9 cellular contexts compared by ENCODE assay signal in genomic region chr3:75643031-75643800, GRCh38. TPM values are rescaled to one million over a fixed set of nuclear protein-coding genes. Genes with fewer than 3 reads are reported as not detected.
DNase-seq lines count a peak whose midpoint lies in the region; ATAC-seq, FAIRE-seq and TF ChIP-seq lines count a peak whose summit lies in the region.
"Not testable (repeated sequence)": the region's sequence is repeated elsewhere in the genome, so short reads cannot be mapped to it uniquely, and the experiment has no call there.
"Had no signal": no experiment of that assay in that cellular context is flagged by ENCODE, and none has a peak within 500 bp of the region (broad histone marks: within the 10 kb centered on the region; RNA-seq: fewer than 3 reads in every experiment).

No MANE protein-coding gene starts in this region.

- H3K27ac ChIP-seq in A549, result not testable (repeated sequence)

- TF ChIP-seq RAD21 in A549 (conservative IDR thresholded peaks at IDR 0.05 in 1 of 2, IDR thresholded peaks at IDR 0.05 in 1 of 2), result peak; percentile 59 to 64

- TF ChIP-seq EP300 in A549 (IDR thresholded peaks at IDR 0.05), result not testable (repeated sequence)

- not testable (repeated sequence) for ATAC-seq in A549; activated naive CD8-positive, alpha-beta T cell treated with anti-CD3 and anti-CD28 coated beads, Interleukin-2, amount 50 U/mL, for 24 hours

- TF ChIP-seq POLR2A in A549 (IDR thresholded peaks at IDR 0.05; ENCODE audit: low read length), result not testable (repeated sequence)

- not testable (repeated sequence) for H3K9me3 ChIP-seq in A549

- FAIRE-seq in A549 (lab: Jason Lieb, UNC), result not testable (repeated sequence)

- H3K4me3 Mint-ChIP-seq in activated naive CD8-positive, alpha-beta T cell treated with anti-CD3 and anti-CD28 coated beads, Interleukin-2, amount 50 U/mL, for 24 hours, result peak overlapping the region; percentile 42
- H3K4me3 Mint-ChIP-seq in endothelial cell (ENCODE audit: unreplicated experiment) (peak overlapping the region; percentile 37), progenitor cell of endocrine pancreas (ENCODE audit: low read depth) (peak overlapping the region; percentile 39)

- H3K4me3 ChIP-seq in A549, result not testable (repeated sequence)

- in situ Hi-C loops in SK-MEL-5 (cut with HindIII; ENCODE audit: low pct_unique_long_range_greater_than_20kb, low sequenced_read_pairs), result not testable (repeated sequence)

- H3K9me3 Mint-ChIP-seq in activated naive CD8-positive, alpha-beta T cell treated with anti-CD3 and anti-CD28 coated beads, Interleukin-2, amount 50 U/mL, for 24 hours; endothelial cell (ENCODE audit: unreplicated experiment); progenitor cell of endocrine pancreas (ENCODE audit: low read depth): not testable (repeated sequence)

- H3K27me3 Mint-ChIP-seq in activated naive CD8-positive, alpha-beta T cell treated with anti-CD3 and anti-CD28 coated beads, Interleukin-2, amount 50 U/mL, for 24 hours; endothelial cell (ENCODE audit: unreplicated experiment); progenitor cell of endocrine pancreas: not testable (repeated sequence)

- POLR2A ChIA-PET in A549 (lab: Yijun Ruan, JAX), result not testable (repeated sequence)

- peak in 1 of 2 experiments; percentile 41 for DNase-seq in A549 (ENCODE audit: low read depth in 1 of 2, low spot score in 1 of 2)
- DNase-seq in ELR (ENCODE audit: low read depth), result peak; percentile 47
- peak; percentile 8 for DNase-seq in HS-27A (ENCODE audit: low read depth)
- peak; percentile 57 for DNase-seq in SK-MEL-5 (ENCODE audit: low read depth, low spot score)
- DNase-seq in activated naive CD8-positive, alpha-beta T cell treated with anti-CD3 and anti-CD28 coated beads, Interleukin-2, amount 50 U/mL, for 24 hours; endothelial cell (ENCODE audit: low spot score); progenitor cell of endocrine pancreas (ENCODE audit: low spot score, unreplicated experiment): not testable (repeated sequence)
- peak; percentile 70 for DNase-seq in left kidney (ENCODE audit: low read depth, low spot score)

- not testable (repeated sequence) for H3K36me3 Mint-ChIP-seq in activated naive CD8-positive, alpha-beta T cell treated with anti-CD3 and anti-CD28 coated beads, Interleukin-2, amount 50 U/mL, for 24 hours (ENCODE audit: low read depth); endothelial cell (ENCODE audit: low read depth, unreplicated experiment); progenitor cell of endocrine pancreas (ENCODE audit: insufficient read depth)

- H3K4me2 ChIP-seq in A549, result peak overlapping the region; percentile 41; the same call in 1 of the 3 replicates

- TF ChIP-seq CTCF in A549 (IDR thresholded peaks at IDR 0.05), result peak; percentile 55
- peak; percentile 75 for TF ChIP-seq CTCF in endothelial cell (IDR thresholded peaks at IDR 0.05; ENCODE audit: unreplicated experiment)
- TF ChIP-seq CTCF in progenitor cell of endocrine pancreas (IDR thresholded peaks at IDR 0.05; ENCODE audit: unreplicated experiment), result peak; percentile 66

- WGBS in A549 (ENCODE audit: missing lambda C conversion rate), result 15% methylated on average over 20 of the region's 20 CpGs

- H3K27ac Mint-ChIP-seq in activated naive CD8-positive, alpha-beta T cell treated with anti-CD3 and anti-CD28 coated beads, Interleukin-2, amount 50 U/mL, for 24 hours; endothelial cell (ENCODE audit: unreplicated experiment); progenitor cell of endocrine pancreas: not testable (repeated sequence)

- CTCF ChIA-PET in A549 (lab: Yijun Ruan, JAX), result interaction anchor here (0.7 to 1.8 kb wide), 3 partner anchors 10 to 1530 kb away, joined by 3 read pairs; no protein-coding TSS in a partner anchor

- H3K4me1 ChIP-seq in A549, result not testable (repeated sequence)

- peaks cover 18% of the 10 kb centered on the region for H3K4me1 Mint-ChIP-seq in activated naive CD8-positive, alpha-beta T cell treated with anti-CD3 and anti-CD28 coated beads, Interleukin-2, amount 50 U/mL, for 24 hours
- not testable (repeated sequence) for H3K4me1 Mint-ChIP-seq in endothelial cell (ENCODE audit: unreplicated experiment)
- peaks cover 16% of the 10 kb centered on the region for H3K4me1 Mint-ChIP-seq in progenitor cell of endocrine pancreas (ENCODE audit: low read depth)

TF ChIP-seq in A549, 52 proteins besides CTCF, POLR2A, EP300 and RAD21:
- TF ChIP-seq SMC3 (IDR thresholded peaks at IDR 0.05), result peak; percentile 28; the same call in 1 of the 3 replicates

RNA-seq across cellular contexts. Expression of gene FRG2C, which starts 20.9 kb away (rescaled TPM):
- polyA plus RNA-seq in A549 (2011; rRNA removed) (0.05 TPM in 2 replicates), A549 (2017; fragmentation: RNase III; extraction: RNeasy Plus Mini Kit Qiagen cat#74134 plus additional on column Dnase treatment) (not detected in 3 replicates)
- polyA plus RNA-seq in A549 (2012; cell fraction: cytosol; rRNA removed), result 0.03 TPM in 1 of 2 replicates, not detected in the other
- not detected in 2 replicates for polyA plus RNA-seq in A549 (2012; cell fraction: nucleus; rRNA removed)
- polyA minus RNA-seq in A549 (2011; rRNA and poly(A)+ RNA removed), result not detected in 2 replicates
- 0.05 TPM in 1 of 2 replicates, not detected in the other for total RNA-seq in SK-MEL-5 (2014; rRNA removed; shearing (Covaris generic))
- 0.06 and 0.37 TPM in 2 replicates for polyA plus RNA-seq in SK-MEL-5 (2015; cell fraction: cytosol; rRNA removed)
- polyA plus RNA-seq in SK-MEL-5 (2015; cell fraction: nucleus; rRNA removed), result 0.53 TPM in 1 of 2 replicates, not detected in the other
- total RNA-seq in endothelial cell (ENCODE audit: unreplicated experiment) (not detected), progenitor cell of endocrine pancreas (not detected in 2 replicates)
- total RNA-seq: aorta had no signal
- polyA plus RNA-seq: aorta had no signal
